8 cellular contexts compared by ENCODE assay signal in genomic region chr6:159168536-159169192, GRCh38. TPM values are rescaled to one million over a fixed set of nuclear protein-coding genes. Genes with fewer than 3 reads are reported as not detected.
DNase-seq lines count a peak whose midpoint lies in the region; ATAC-seq and TF ChIP-seq lines count a peak whose summit lies in the region.

No MANE protein-coding gene starts in this region.

- DNase-seq in ELF-1 (ENCODE audit: low read depth, low spot score) (peak; percentile 83), NCI-H1092 (lab: John Stamatoyannopoulos, UW) (peak; percentile 6), mesothelial cell of epicardium (ENCODE audit: low spot score in 2 of 2, unreplicated experiment in 2 of 2) (no peak), NCI-H2171 (lab: John Stamatoyannopoulos, UW) (no peak), midbrain (lab: John Stamatoyannopoulos, UW) (no peak), NCI-H2107 treated with DMSO at 0.1 percent for 48 hours (lab: John Stamatoyannopoulos, UW; ENCODE audit: unreplicated experiment) (no peak)

- no peaks in the 10 kb centered on the region for H3K9me3 Mint-ChIP-seq in dendritic cell treated with granulocyte-macrophage colony-stimulating factor and Interleukin-4, amounts not matched to agents 40 ng/mL and 50 ng/mL, for 4 days
- H3K9me3 Mint-ChIP-seq in mesothelial cell of epicardium, result no peaks in the 10 kb centered on the region

- peaks cover 32% of the 10 kb centered on the region for H3K4me1 Mint-ChIP-seq in dendritic cell treated with granulocyte-macrophage colony-stimulating factor and Interleukin-4, amounts not matched to agents 40 ng/mL and 50 ng/mL, for 4 days (ENCODE audit: low read depth)
- H3K4me1 Mint-ChIP-seq in mesothelial cell of epicardium, result peaks cover 21% of the 10 kb centered on the region

- no peaks in the 10 kb centered on the region for H3K36me3 Mint-ChIP-seq in dendritic cell treated with granulocyte-macrophage colony-stimulating factor and Interleukin-4, amounts not matched to agents 40 ng/mL and 50 ng/mL, for 4 days (ENCODE audit: low read depth)
- H3K36me3 Mint-ChIP-seq in mesothelial cell of epicardium, result no peaks in the 10 kb centered on the region

- H3K27me3 Mint-ChIP-seq in dendritic cell treated with granulocyte-macrophage colony-stimulating factor and Interleukin-4, amounts not matched to agents 40 ng/mL and 50 ng/mL, for 4 days, result peaks cover 81% of the 10 kb centered on the region
- peaks cover 94% of the 10 kb centered on the region for H3K27me3 Mint-ChIP-seq in mesothelial cell of epicardium (ENCODE audit: low read depth)

- peak overlapping the region; percentile 73 for H3K4me3 Mint-ChIP-seq in dendritic cell treated with granulocyte-macrophage colony-stimulating factor and Interleukin-4, amounts not matched to agents 40 ng/mL and 50 ng/mL, for 4 days
- H3K4me3 Mint-ChIP-seq in mesothelial cell of epicardium, result peak overlapping the region; percentile 61

- ATAC-seq in GM18907 (IDR thresholded peaks at IDR 0.05; ENCODE audit: unreplicated experiment), result no peak

- no peak overlapping the region for H3K27ac Mint-ChIP-seq in dendritic cell treated with granulocyte-macrophage colony-stimulating factor and Interleukin-4, amounts not matched to agents 40 ng/mL and 50 ng/mL, for 4 days
- H3K27ac Mint-ChIP-seq in mesothelial cell of epicardium, result no peak overlapping the region

- intact Hi-C loops in dendritic cell treated with granulocyte-macrophage colony-stimulating factor and Interleukin-4, amounts not matched to agents 40 ng/mL and 50 ng/mL, for 4 days (cut with micrococcal nuclease), result no loop called here

- no peak for TF ChIP-seq CTCF in mesothelial cell of epicardium (IDR thresholded peaks at IDR 0.05; ENCODE audit: unreplicated experiment)

RNA-seq across cellular contexts. Expression of gene FNDC1, which starts 0.5 kb away (rescaled TPM):
- total RNA-seq in mesothelial cell of epicardium, result 0.31 to 0.40 TPM (median 0.34 TPM) in 3 replicates

Comparison
In these comparisons a context has a peak if more than half of its experiments do, and no peak if none do; other contexts are left out.
1. DNase-seq: peak in ELF-1 (single experiment) and NCI-H1092 (single experiment); none in mesothelial cell of epicardium (0 of 2), NCI-H2171 (single experiment), midbrain (single experiment) and NCI-H2107 treated with DMSO at 0.1 percent for 48 hours (single experiment).